ENCODE assay signal across 16 cellular contexts in genomic region chr3:9214185-9214584, GRCh38.
"Had no signal": no experiment of that assay in that cellular context is flagged by ENCODE, and none has a peak within 500 bp of the region (broad histone marks: within the 10 kb centered on the region; RNA-seq: fewer than 3 reads in every experiment).

No MANE protein-coding gene starts in this region.

- H3K9me3 ChIP-seq: colonic mucosa, esophagus squamous epithelium, left lung, sigmoid colon, stomach, testis, upper lobe of right lung had no signal

- ATAC-seq: activated CD4-positive, alpha-beta T cell treated with anti-CD3 and anti-CD28 coated beads for 36 hours; upper lobe of right lung had no signal

- H3K36me3 ChIP-seq: colonic mucosa, esophagus squamous epithelium, left lung, sigmoid colon, stomach, upper lobe of right lung had no signal

- H3K4me1 Mint-ChIP-seq: activated CD4-positive, alpha-beta memory T cell treated with anti-CD3 and anti-CD28 coated beads, Interleukin-2, amount 10 ng/mL, durations not matched to agents 7 days and 5 days; immature natural killer cell had no signal

- H3K27me3 Mint-ChIP-seq: activated CD4-positive, alpha-beta T cell treated with anti-CD3 and anti-CD28 coated beads for 36 hours; activated T-cell treated with anti-CD3 and anti-CD28 coated beads, Interleukin-2, amount 50 U/mL, for 24 hours had no signal

- H3K27me3 ChIP-seq: colonic mucosa, esophagus squamous epithelium, left lung, sigmoid colon, stomach, testis, upper lobe of right lung had no signal

- H3K4me1 ChIP-seq: colonic mucosa, esophagus squamous epithelium, left lung, sigmoid colon, stomach, testis, upper lobe of right lung had no signal

- H3K36me3 Mint-ChIP-seq: immature natural killer cell had no signal

- H3K27ac Mint-ChIP-seq: activated CD4-positive, alpha-beta memory T cell treated with anti-CD3 and anti-CD28 coated beads, Interleukin-2, amount 10 ng/mL, durations not matched to agents 7 days and 5 days; activated CD4-positive, alpha-beta T cell treated with anti-CD3 and anti-CD28 coated beads for 36 hours; activated T-cell treated with anti-CD3 and anti-CD28 coated beads, Interleukin-2, amount 50 U/mL, for 24 hours; immature natural killer cell had no signal

- H3K27ac ChIP-seq: colonic mucosa, esophagus squamous epithelium, sigmoid colon, stomach, upper lobe of right lung had no signal

- DNase-seq: activated CD4-positive, alpha-beta memory T cell treated with anti-CD3 and anti-CD28 coated beads, Interleukin-2, amount 10 ng/mL, durations not matched to agents 7 days and 5 days; activated CD4-positive, alpha-beta T cell treated with anti-CD3 and anti-CD28 coated beads for 36 hours; activated naive CD4-positive, alpha-beta T cell treated with anti-CD3 and anti-CD28 coated beads, Interleukin-2, amount 50 U/mL, for 16 hours; activated T-cell treated with anti-CD3 and anti-CD28 coated beads, Interleukin-2, amount 50 U/mL, for 24 hours; caudate nucleus; colonic mucosa; esophagus squamous epithelium; head of caudate nucleus; immature natural killer cell; left lung; sigmoid colon; stimulated activated CD4-positive, alpha-beta T cell treated with anti-CD3 and anti-CD28 coated beads, Interleukin-2, amount 100 ng/mL, for 24 hours; stomach; T-helper 2 cell; testis; upper lobe of right lung had no signal

- H3K4me3 ChIP-seq: colonic mucosa, esophagus squamous epithelium, left lung, sigmoid colon, stomach, testis, upper lobe of right lung had no signal

- H3K4me3 Mint-ChIP-seq: activated CD4-positive, alpha-beta memory T cell treated with anti-CD3 and anti-CD28 coated beads, Interleukin-2, amount 10 ng/mL, durations not matched to agents 7 days and 5 days; activated CD4-positive, alpha-beta T cell treated with anti-CD3 and anti-CD28 coated beads for 36 hours; activated T-cell treated with anti-CD3 and anti-CD28 coated beads, Interleukin-2, amount 50 U/mL, for 24 hours; immature natural killer cell had no signal

- H3K9me3 Mint-ChIP-seq: activated CD4-positive, alpha-beta memory T cell treated with anti-CD3 and anti-CD28 coated beads, Interleukin-2, amount 10 ng/mL, durations not matched to agents 7 days and 5 days; activated T-cell treated with anti-CD3 and anti-CD28 coated beads, Interleukin-2, amount 50 U/mL, for 24 hours; immature natural killer cell had no signal
